ENCODE assay signal across 28 cellular contexts in the genomic region with DNA sequence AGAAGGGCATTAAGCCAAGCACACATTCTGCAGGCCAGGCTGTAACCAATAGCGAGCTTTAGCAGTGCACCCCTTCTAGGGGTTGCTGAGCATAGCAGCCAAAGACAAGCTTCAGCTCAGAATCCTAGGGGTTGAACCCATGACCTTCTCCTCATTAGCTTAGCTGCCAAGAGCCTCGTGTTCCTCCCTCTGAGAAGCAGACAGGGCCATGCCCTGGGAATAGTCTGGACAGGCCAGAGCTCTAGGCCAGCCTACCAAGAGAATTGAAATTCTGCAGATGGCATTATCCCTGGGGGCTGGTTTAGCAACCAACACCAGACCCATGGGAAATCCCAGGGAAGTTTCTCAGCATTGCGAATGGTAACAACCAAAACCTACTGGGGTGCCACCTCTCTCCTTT.
"Had no signal": no experiment of that assay in that cellular context is flagged by ENCODE, and none has a peak within 500 bp of the region (broad histone marks: within the 10 kb centered on the region; RNA-seq: fewer than 3 reads in every experiment).

No MANE protein-coding gene starts in this region.

- H3K27me3 Mint-ChIP-seq: natural killer cell treated with Interleukin-12 subunit alpha and Interleukin-12 subunit beta and Interleukin-15 and Interleukin-18, amount 100 ng/mL, for 72 hours; stimulated activated naive B cell treated with anti-CD40 and anti-IgM and Interleukin-4, amounts not matched to agents 10 μg/mL and 1 μg/mL and 100 μg/mL, for 72 hours; stimulated activated naive CD8-positive, alpha-beta T cell treated with anti-CD3 and anti-CD28 coated beads, Interleukin-15, Interleukin-2, amounts not matched to agents 100 ng/mL and 50 ng/mL, for 24 hours had no signal

- DNase-seq: dermis blood vessel endothelial cell; effector memory CD4-positive, alpha-beta T cell; erythroblast; esophagus squamous epithelium; foreskin melanocyte; glutamatergic neuron; heart right ventricle; hippocampal formation; left cardiac atrium; left ventricle myocardium inferior; lower lobe of right lung; mucosa of descending colon; naive B cell; sigmoid colon; stimulated activated CD4-positive, alpha-beta T cell treated with anti-CD3 and anti-CD28 coated beads, Interleukin-4, amount 100 ng/mL, for 4 hours; stimulated activated naive B cell treated with anti-CD40 and anti-IgM and Interleukin-4, amounts not matched to agents 10 μg/mL and 1 μg/mL and 100 μg/mL, for 72 hours; transverse colon had no signal

- ATAC-seq: lower lobe of right lung; mucosa of descending colon; natural killer cell treated with Interleukin-12 subunit alpha and Interleukin-12 subunit beta and Interleukin-15 and Interleukin-18, amount 100 ng/mL, for 72 hours; stimulated activated naive B cell treated with anti-CD40 and anti-IgM and Interleukin-4, amounts not matched to agents 10 μg/mL and 1 μg/mL and 100 μg/mL, for 72 hours had no signal

- H3K4me3 ChIP-seq: coronary artery, esophagus squamous epithelium, heart right ventricle, left ventricle myocardium inferior, lower lobe of right lung, mucosa of descending colon, neural progenitor cell, prostate gland, right atrium auricular region, sigmoid colon, suprapubic skin, transverse colon, vagina had no signal

- H3K4me3 Mint-ChIP-seq: memory B cell; mesothelial cell of epicardium; naive B cell; natural killer cell treated with Interleukin-12 subunit alpha and Interleukin-12 subunit beta and Interleukin-15 and Interleukin-18, amount 100 ng/mL, for 72 hours; neural progenitor cell; stimulated activated naive B cell treated with anti-CD40 and anti-IgM and Interleukin-4, amounts not matched to agents 10 μg/mL and 1 μg/mL and 100 μg/mL, for 72 hours; stimulated activated naive CD8-positive, alpha-beta T cell treated with anti-CD3 and anti-CD28 coated beads, Interleukin-15, Interleukin-2, amounts not matched to agents 100 ng/mL and 50 ng/mL, for 24 hours had no signal

- H3K4me2 ChIP-seq: neural progenitor cell had no signal

- H3K9me3 Mint-ChIP-seq: memory B cell; mesothelial cell of epicardium; natural killer cell treated with Interleukin-12 subunit alpha and Interleukin-12 subunit beta and Interleukin-15 and Interleukin-18, amount 100 ng/mL, for 72 hours; neural progenitor cell; stimulated activated naive CD8-positive, alpha-beta T cell treated with anti-CD3 and anti-CD28 coated beads, Interleukin-15, Interleukin-2, amounts not matched to agents 100 ng/mL and 50 ng/mL, for 24 hours had no signal

- H3K36me3 ChIP-seq: esophagus squamous epithelium, heart right ventricle, left ventricle myocardium inferior, lower lobe of right lung, neural progenitor cell, prostate gland, right atrium auricular region, sigmoid colon, suprapubic skin, transverse colon, vagina had no signal

- H3K79me2 ChIP-seq: parathyroid adenoma had no signal

- H3K4me1 Mint-ChIP-seq: memory B cell; mesothelial cell of epicardium; naive B cell; neural progenitor cell; stimulated activated naive B cell treated with anti-CD40 and anti-IgM and Interleukin-4, amounts not matched to agents 10 μg/mL and 1 μg/mL and 100 μg/mL, for 72 hours had no signal

- H3K4me1 ChIP-seq: lower lobe of right lung, neural progenitor cell, parathyroid adenoma, prostate gland, transverse colon, vagina had no signal

- H3K27ac Mint-ChIP-seq: memory B cell; mesothelial cell of epicardium; naive B cell; neural progenitor cell; stimulated activated naive B cell treated with anti-CD40 and anti-IgM and Interleukin-4, amounts not matched to agents 10 μg/mL and 1 μg/mL and 100 μg/mL, for 72 hours; stimulated activated naive CD8-positive, alpha-beta T cell treated with anti-CD3 and anti-CD28 coated beads, Interleukin-15, Interleukin-2, amounts not matched to agents 100 ng/mL and 50 ng/mL, for 24 hours had no signal

- H3K27ac ChIP-seq: coronary artery, esophagus squamous epithelium, heart right ventricle, left ventricle myocardium inferior, lower lobe of right lung, neural progenitor cell, parathyroid adenoma, prostate gland, right atrium auricular region, sigmoid colon, suprapubic skin, transverse colon, vagina had no signal

- H3K9ac ChIP-seq: neural progenitor cell, parathyroid adenoma had no signal

- H3K9me3 ChIP-seq: esophagus squamous epithelium, heart right ventricle, left ventricle myocardium inferior, lower lobe of right lung, mucosa of descending colon, prostate gland, right atrium auricular region, sigmoid colon, suprapubic skin, transverse colon, vagina had no signal

- H3K27me3 ChIP-seq: heart right ventricle, neural progenitor cell, right atrium auricular region, sigmoid colon, suprapubic skin, transverse colon, vagina had no signal

- H3K36me3 Mint-ChIP-seq: memory B cell; mesothelial cell of epicardium; naive B cell; natural killer cell treated with Interleukin-12 subunit alpha and Interleukin-12 subunit beta and Interleukin-15 and Interleukin-18, amount 100 ng/mL, for 72 hours; neural progenitor cell; stimulated activated naive B cell treated with anti-CD40 and anti-IgM and Interleukin-4, amounts not matched to agents 10 μg/mL and 1 μg/mL and 100 μg/mL, for 72 hours had no signal
